Comparison of ENCODE assay signal across 9 cellular contexts in the genomic region with DNA sequence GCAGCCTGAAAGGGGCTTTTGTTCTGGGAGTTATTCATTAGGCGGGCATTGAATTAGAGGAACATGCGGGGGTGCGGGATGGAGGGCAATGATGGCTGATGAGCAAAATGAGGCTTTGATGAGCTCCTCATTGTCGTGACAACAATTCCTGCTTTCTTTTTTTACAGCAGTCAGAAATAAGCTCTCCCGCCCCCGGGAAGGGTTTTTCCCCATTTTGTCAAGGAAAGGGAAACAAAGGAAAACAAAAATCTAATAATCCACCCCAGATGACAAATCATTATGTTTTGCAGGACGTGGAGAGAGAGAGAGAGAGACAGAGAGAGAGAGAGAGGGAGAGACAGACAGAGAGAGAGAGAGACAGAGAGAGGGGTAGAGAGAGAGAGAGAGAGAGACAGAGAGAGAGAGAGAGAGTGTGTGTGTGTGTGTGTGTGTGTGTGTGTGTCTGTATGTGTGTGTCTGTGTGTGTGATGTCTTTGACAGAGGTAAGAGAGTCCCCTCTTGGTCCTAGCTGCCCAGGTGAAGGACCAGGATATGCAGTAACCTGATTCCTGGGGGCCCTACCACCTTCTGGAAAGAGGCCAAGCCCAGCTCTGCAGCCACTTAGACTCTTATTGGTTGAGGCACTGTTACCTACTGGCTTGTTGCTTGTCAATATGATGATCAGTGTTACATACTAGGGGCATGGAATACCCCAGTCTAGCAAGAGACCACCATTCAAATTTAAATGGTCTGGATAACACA. TPM values are rescaled to one million over a fixed set of nuclear protein-coding genes. Genes with fewer than 3 reads are reported as not detected.
DNase-seq lines count a peak whose midpoint lies in the region; FAIRE-seq and TF ChIP-seq lines count a peak whose summit lies in the region.
"Had no signal": no experiment of that assay in that cellular context is flagged by ENCODE, and none has a peak within 500 bp of the region (broad histone marks: within the 10 kb centered on the region; RNA-seq: fewer than 3 reads in every experiment).

No MANE protein-coding gene starts in this region.

- H3K23ac ChIP-seq in mesendoderm (ENCODE audit: low read length): no peak overlapping the region

- H3K4me1 ChIP-seq in mesendoderm (ENCODE audit: control insufficient read depth, low read depth, low read length) (peaks cover 3% of the 10 kb centered on the region), small intestine (ENCODE audit: control insufficient read depth in 2 of 2, insufficient read depth in 1 of 2, low read depth in 1 of 2, low read length in 1 of 2) (no peaks in the 10 kb centered on the region)

- no peak overlapping the region for H2BK5ac ChIP-seq in mesendoderm (ENCODE audit: low read length)

- FAIRE-seq in small intestine (lab: Jason Lieb, UNC): no peak

- no peaks in the 10 kb centered on the region for H3K79me1 ChIP-seq in mesendoderm (ENCODE audit: low read length)

- H3K36me3 ChIP-seq in brain microvascular endothelial cell (replicated peaks) (peaks cover 5% of the 10 kb centered on the region), mesendoderm (ENCODE audit: control insufficient read depth, insufficient read depth, low read length) (no peaks in the 10 kb centered on the region), small intestine (ENCODE audit: control insufficient read depth in 2 of 2, insufficient read depth in 2 of 2, low read length in 2 of 2) (peaks cover 0 to 1% of the 10 kb centered on the region in 2 donors)

- H3K79me2 ChIP-seq in mesendoderm (ENCODE audit: control insufficient read depth, insufficient read depth, low read length): no peaks in the 10 kb centered on the region

- no peak overlapping the region for H3K9ac ChIP-seq in mesendoderm (ENCODE audit: low read length)

- H4K8ac ChIP-seq in mesendoderm (ENCODE audit: low read depth, low read length): no peak overlapping the region

- H2BK15ac ChIP-seq in mesendoderm (replicated peaks; ENCODE audit: low read depth): no peak overlapping the region

- TF ChIP-seq CTCF in brain microvascular endothelial cell (IDR thresholded peaks at IDR 0.05; ENCODE audit: low read depth, low read length, missing control alignments): no peak

- no peak overlapping the region for H4K5ac ChIP-seq in mesendoderm (ENCODE audit: low read length)

- H3K27ac ChIP-seq in brain microvascular endothelial cell (no peak overlapping the region), mesendoderm (ENCODE audit: low read depth, low read length) (no peak overlapping the region), small intestine (ENCODE audit: low read depth in 1 of 2, low read length in 1 of 2) (no peak overlapping the region)
- H3K27ac ChIP-seq: suprapubic skin had no signal

- DNase-seq in COR-L47 (lab: John Stamatoyannopoulos, UW) (peak; percentile 85), NCI-H2029 treated with DMSO at 0.1 percent for 48 hours (lab: John Stamatoyannopoulos, UW) (peak; percentile 62), brain microvascular endothelial cell (peak; percentile 3), mesendoderm (peak; percentile 36), MV-4-11 (lab: John Stamatoyannopoulos, UW) (no peak), cerebellar cortex (ENCODE audit: low spot score) (no peak), small intestine (no peak), KG1 (lab: John Stamatoyannopoulos, UW) (no peak)

- no peak overlapping the region for H3K56ac ChIP-seq in mesendoderm (ENCODE audit: low read length)

- no CpG with 5 or more reads among the region's 7 CpGs for WGBS in mesendoderm (ENCODE audit: extremely low coverage, insufficient coverage, low lambda C conversion rate)
- WGBS in small intestine, 3 donors: 68 to 78% (median 74%) methylated on average over 7 of the region's 7 CpGs

- in situ Hi-C loops in brain microvascular endothelial cell (cut with HindIII; ENCODE audit: low pct_ligation_motif_present, low sequenced_read_pairs): no loop called here

- H3K18ac ChIP-seq in mesendoderm (ENCODE audit: low read length): no peak overlapping the region

- no peak overlapping the region for H3K4ac ChIP-seq in mesendoderm (ENCODE audit: low read depth, low read length)

- no peaks in the 10 kb centered on the region for H3K9me3 ChIP-seq in small intestine (ENCODE audit: control insufficient read depth, low read depth)
- H3K9me3 ChIP-seq: suprapubic skin had no signal

- H3K4me2 ChIP-seq in mesendoderm (ENCODE audit: low read length): no peak overlapping the region

- no peak overlapping the region for H2AK5ac ChIP-seq in mesendoderm (ENCODE audit: low read length)

- H2BK120ac ChIP-seq in mesendoderm (ENCODE audit: low read depth, low read length): no peak overlapping the region

- H3K27me3 ChIP-seq in brain microvascular endothelial cell (replicated peaks) (no peaks in the 10 kb centered on the region), mesendoderm (ENCODE audit: insufficient read depth, low read length, poor library complexity) (no peaks in the 10 kb centered on the region), small intestine (ENCODE audit: control insufficient read depth in 2 of 2, insufficient read depth in 2 of 2, low read length in 2 of 2) (no peaks in the 10 kb centered on the region)
- H3K27me3 ChIP-seq: suprapubic skin had no signal

- no peak overlapping the region for H3K4me3 ChIP-seq in brain microvascular endothelial cell (ENCODE audit: low read depth, low read length)
- no peak overlapping the region for H3K4me3 ChIP-seq in mesendoderm (ENCODE audit: low read length)
- no peak overlapping the region for H3K4me3 ChIP-seq in small intestine (ENCODE audit: low read depth in 1 of 2, low read length in 2 of 2)
- H3K4me3 ChIP-seq: suprapubic skin had no signal

RNA-seq across cellular contexts. Expression of a gene that starts 46.7 kb away (rescaled TPM):
- 14.9 TPM for polyA plus RNA-seq in mesendoderm (2013, experiment 1 of 2)
- 15.8 TPM for polyA plus RNA-seq in mesendoderm (2013, experiment 2 of 2)
- 10 to 100 TPM in 1 of 3 donors, 1 to 10 TPM in 2; 6.5 to 22.1 (median 8.1) TPM for polyA plus RNA-seq in small intestine

Comparison
In these comparisons a context has a peak if more than half of its experiments do, and no peak if none do; other contexts are left out.
1. DNase-seq: peak in COR-L47 (single experiment), NCI-H2029 treated with DMSO at 0.1 percent for 48 hours (single experiment), brain microvascular endothelial cell (single experiment) and mesendoderm (single experiment); none in MV-4-11 (single experiment), cerebellar cortex (single experiment), small intestine (single experiment) and KG1 (single experiment).